26 cellular contexts compared by ENCODE assay signal in the genomic region with DNA sequence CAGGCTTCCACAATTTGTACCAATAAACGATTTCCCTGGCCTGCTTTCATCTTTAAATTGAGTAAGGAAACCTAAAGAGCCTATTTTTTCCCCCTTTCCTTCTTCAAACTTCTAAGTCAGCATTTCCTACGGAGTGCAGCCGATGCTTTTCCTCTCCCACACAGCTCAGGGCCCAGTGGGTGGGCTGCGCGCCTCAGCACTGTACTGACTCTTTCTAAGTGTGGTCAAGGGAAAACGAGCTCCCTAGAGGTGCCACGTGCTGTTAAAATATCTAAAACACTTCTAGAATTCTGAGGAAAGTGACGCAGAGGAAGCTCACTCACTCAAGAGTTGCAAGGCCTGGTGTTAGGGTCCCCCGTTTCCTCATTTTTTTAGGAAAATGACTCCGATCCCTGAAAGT. TPM values are rescaled to one million over a fixed set of nuclear protein-coding genes. Genes with fewer than 3 reads are reported as not detected.
"Had no signal": no experiment of that assay in that cellular context is flagged by ENCODE, and none has a peak within 500 bp of the region (broad histone marks: within the 10 kb centered on the region; RNA-seq: fewer than 3 reads in every experiment).

No MANE protein-coding gene starts in this region.

- H3K27ac ChIP-seq: ascending aorta, cardiac muscle cell had no signal

- H3K36me3 ChIP-seq: ascending aorta, cardiac muscle cell had no signal

- ATAC-seq: activated CD8-positive, alpha-beta memory T cell treated with anti-CD3 and anti-CD28 coated beads, Interleukin-2, amount 10 ng/mL, durations not matched to agents 7 days and 5 days; activated naive CD4-positive, alpha-beta T cell treated with anti-CD3 and anti-CD28 coated beads, Interleukin-2, amount 50 U/mL, for 72 hours; activated naive CD8-positive, alpha-beta T cell treated with anti-CD3 and anti-CD28 coated beads, Interleukin-2, amount 50 U/mL, for 24 hours; T-helper 17 cell had no signal

- H3K4me3 ChIP-seq: ascending aorta, cardiac muscle cell, MG63 had no signal

- DNase-seq: activated B cell treated with CpG ODN at 0.5 μM for 24 hours; activated CD4-positive, alpha-beta T cell treated with anti-CD3 and anti-CD28 coated beads for 1 hour; activated CD4-positive, alpha-beta T cell treated with anti-CD3 and anti-CD28 coated beads, Interleukin-2, amount 10 ng/mL, durations not matched to agents 24 days and 14 days; activated CD4-positive, alpha-beta T cell treated with anti-CD3 and anti-CD28 coated beads, Interleukin-2, amount 50 U/mL, for 48 hours; activated CD8-positive, alpha-beta memory T cell treated with anti-CD3 and anti-CD28 coated beads, Interleukin-2, amount 10 ng/mL, durations not matched to agents 7 days and 5 days; activated effector memory CD4-positive, alpha-beta T cell treated with Interleukin-2 at 50 U/mL for 16 hours; activated naive CD4-positive, alpha-beta T cell; activated naive CD8-positive, alpha-beta T cell treated with anti-CD3 and anti-CD28 coated beads, Interleukin-2, amount 50 U/mL, for 24 hours; activated T-cell treated with anti-CD3 and anti-CD28 coated beads, Interleukin-2, amount 50 U/mL, for 24 hours; amniotic stem cell; MG63; MV-4-11; NCI-H1092 treated with DMSO at 0.1 percent for 48 hours; NCI-H1417 treated with DMSO at 0.1 percent for 48 hours; NCI-H1694; NCI-H2029 treated with DMSO at 0.1 percent for 48 hours; NCI-H345; NCI-H510A; NCI-H526 treated with DMSO at 0.1 percent for 48 hours; NCI-H82; SIG-M5; T-helper 17 cell; T-helper 9 cell had no signal

- H3K4me1 ChIP-seq: ascending aorta had no signal

- H3K27me3 ChIP-seq: ascending aorta, cardiac muscle cell, MG63 had no signal

- H3K9me3 ChIP-seq: ascending aorta, MG63 had no signal

RNA-seq across cellular contexts. Expression of a gene that starts 29.0 kb away (rescaled TPM):
- total RNA-seq: activated naive CD4-positive, alpha-beta T cell treated with anti-CD3 and anti-CD28 coated beads, Interleukin-2, amount 50 U/mL, for 72 hours; ascending aorta; cardiac muscle cell had no signal
